28 cellular contexts compared by ENCODE assay signal in genomic region chr3:180457238-180457637, GRCh38.
A peak's percentile ranks its signal among the peaks of the same experiment; 100 is the strongest.
DNase-seq lines count a peak whose midpoint lies in the region; ATAC-seq, FAIRE-seq and TF ChIP-seq lines count a peak whose summit lies in the region.
"Had no signal": no experiment of that assay in that cellular context is flagged by ENCODE, and none has a peak within 500 bp of the region (broad histone marks: within the 10 kb centered on the region; RNA-seq: fewer than 3 reads in every experiment).

No MANE protein-coding gene starts in this region.

- H3K4me3 ChIP-seq in mammary epithelial cell (replicated peaks in 1 of 3; ENCODE audit: insufficient read depth in 1 of 3, low read depth in 2 of 3, low read length in 3 of 3) (no peak overlapping the region), bronchial epithelial cell (ENCODE audit: low read depth, low read length) (no peak overlapping the region)
- H3K4me3 ChIP-seq: prostate gland, thoracic aorta had no signal

- H3K9me3 ChIP-seq in mammary epithelial cell (replicated peaks; ENCODE audit: insufficient read depth, low read length) = no peaks in the 10 kb centered on the region
- H3K9me3 ChIP-seq: prostate gland, SK-N-SH, thoracic aorta had no signal

- CTCF ChIA-PET in mammary epithelial cell (lab: Charles Lee; ENCODE audit: low non-redundant PET) (no interaction called here), MCF 10A (lab: Yijun Ruan, JAX) (interaction anchor here (0.6 kb wide), 2 partner anchors 20 to 719 kb away, joined by 3 read pairs; no protein-coding TSS in a partner anchor)
- CTCF ChIA-PET in activated CD8-positive, alpha-beta T cell treated with anti-CD3 and anti-CD28 coated beads, Interleukin-2, amount 10 ng/mL, durations not matched to agents 7 days and 5 days (lab: Charles Lee) = no interaction called here

- H3K79me2 ChIP-seq in mammary epithelial cell (ENCODE audit: insufficient read depth, low read length) = peaks cover 50% of the 10 kb centered on the region

- H3K27ac Mint-ChIP-seq in MCF 10A (ENCODE audit: low read depth, unreplicated experiment) = no peak overlapping the region
- no peak overlapping the region for H3K27ac Mint-ChIP-seq in activated CD8-positive, alpha-beta T cell treated with anti-CD3 and anti-CD28 coated beads, Interleukin-2, amount 10 ng/mL, durations not matched to agents 7 days and 5 days
- H3K27ac Mint-ChIP-seq: activated naive CD8-positive, alpha-beta T cell treated with anti-CD3 and anti-CD28 coated beads, Interleukin-2, amount 10 ng/mL, durations not matched to agents 7 days and 5 days; naive B cell had no signal

- no peak overlapping the region for H3K9ac ChIP-seq in mammary epithelial cell (ENCODE audit: insufficient read depth, low read length)
- H3K9ac ChIP-seq: SK-N-SH had no signal

- no peak overlapping the region for H3K4me3 Mint-ChIP-seq in MCF 10A (ENCODE audit: unreplicated experiment)
- no peak overlapping the region for H3K4me3 Mint-ChIP-seq in activated CD8-positive, alpha-beta T cell treated with anti-CD3 and anti-CD28 coated beads, Interleukin-2, amount 10 ng/mL, durations not matched to agents 7 days and 5 days
- H3K4me3 Mint-ChIP-seq: activated naive CD8-positive, alpha-beta T cell treated with anti-CD3 and anti-CD28 coated beads, Interleukin-2, amount 10 ng/mL, durations not matched to agents 7 days and 5 days; central memory CD8-positive, alpha-beta T cell; naive B cell had no signal

- POLR2A ChIA-PET in MCF 10A (lab: Yijun Ruan, JAX) = no interaction called here
- POLR2A ChIA-PET in activated CD8-positive, alpha-beta T cell treated with anti-CD3 and anti-CD28 coated beads, Interleukin-2, amount 10 ng/mL, durations not matched to agents 7 days and 5 days (lab: Charles Lee) = no interaction called here

- dilution Hi-C loops in mammary epithelial cell (cut with HindIII; ENCODE audit: low sequenced_read_pairs) = no loop called here

- intact Hi-C loops in mammary epithelial cell (cut with micrococcal nuclease) = no loop called here
- intact Hi-C loops in MCF 10A (cut with micrococcal nuclease) = no loop called here
- intact Hi-C loops in cardiac septum (cut with DNase I) = no loop called here

- H3K4me2 ChIP-seq in mammary epithelial cell (ENCODE audit: insufficient read depth, low read depth, low read length) = peak overlapping the region; percentile 52
- H3K4me2 ChIP-seq: SK-N-SH had no signal

- DNase-seq in mammary epithelial cell = peak; percentile 83
- no peak for DNase-seq in MCF 10A (ENCODE audit: unreplicated experiment)
- peak; percentile 86 for DNase-seq in NOMO-1 treated with dmso at 0.1 percent for 144 hours (lab: John Stamatoyannopoulos, UW; ENCODE audit: unreplicated experiment)
- peak; percentile 72 for DNase-seq in bronchial epithelial cell (ENCODE audit: low read depth)
- no peak for DNase-seq in cardiac septum (ENCODE audit: low spot score)
- no peak for DNase-seq in activated naive CD4-positive, alpha-beta T cell treated with anti-CD3 and anti-CD28 coated beads, Interleukin-2, amount 50 U/mL, for 16 hours
- no peak for DNase-seq in activated CD8-positive, alpha-beta T cell treated with anti-CD3 and anti-CD28 coated beads, Interleukin-2, amount 10 ng/mL, durations not matched to agents 7 days and 5 days
- no peak for DNase-seq in D341Med (ENCODE audit: low spot score)
- DNase-seq: 8988T; activated CD8-positive, alpha-beta memory T cell treated with anti-CD3 and anti-CD28 coated beads for 24 hours; activated effector memory CD4-positive, alpha-beta T cell treated with anti-CD3 and anti-CD28 coated beads, Interleukin-2, amount 50 U/mL, for 16 hours; activated naive CD8-positive, alpha-beta T cell treated with anti-CD3 and anti-CD28 coated beads, Interleukin-2, amount 10 ng/mL, durations not matched to agents 7 days and 5 days; activated T-cell treated with anti-CD3 and anti-CD28 coated beads, Interleukin-2, amount 50 U/mL, for 1 hour; dermis blood vessel endothelial cell; H7; KBM-7; left ventricle myocardium superior; MM.1S; naive B cell; NCI-H526 treated with DMSO at 0.1 percent for 48 hours; nucleus accumbens; SK-N-SH; stimulated activated naive CD8-positive, alpha-beta T cell treated with anti-CD3 and anti-CD28 coated beads, Interleukin-15, Interleukin-2, amounts not matched to agents 100 U/mL and 50 U/mL, for 24 hours; T-helper 2 cell had no signal

- BruUV-seq in mammary epithelial cell (replicated peaks; lab: Mats Ljungman, UMichigan) (no TSS peak), MCF 10A (replicated peaks; lab: Mats Ljungman, UMichigan) (no TSS peak)

- in situ Hi-C loops in mammary epithelial cell (cut with MboI; ENCODE audit: low sequenced_read_pairs in 2 of 2) = no loop called here

- H3K36me3 ChIP-seq in mammary epithelial cell (ENCODE audit: insufficient read depth, low read length) (peaks cover 2% of the 10 kb centered on the region), bronchial epithelial cell (ENCODE audit: control insufficient read depth, insufficient read depth, low read length) (no peaks in the 10 kb centered on the region)
- H3K36me3 ChIP-seq: prostate gland, thoracic aorta had no signal

- no peak overlapping the region for H2AFZ ChIP-seq in mammary epithelial cell (ENCODE audit: low read depth, low read length)

- no peaks in the 10 kb centered on the region for H3K27me3 Mint-ChIP-seq in MCF 10A (ENCODE audit: insufficient read depth, unreplicated experiment)
- no peaks in the 10 kb centered on the region for H3K27me3 Mint-ChIP-seq in activated CD8-positive, alpha-beta T cell treated with anti-CD3 and anti-CD28 coated beads, Interleukin-2, amount 10 ng/mL, durations not matched to agents 7 days and 5 days (ENCODE audit: low read depth)
- H3K27me3 Mint-ChIP-seq: activated naive CD8-positive, alpha-beta T cell treated with anti-CD3 and anti-CD28 coated beads, Interleukin-2, amount 10 ng/mL, durations not matched to agents 7 days and 5 days; central memory CD8-positive, alpha-beta T cell; naive B cell had no signal

- no peaks in the 10 kb centered on the region for H3K9me3 Mint-ChIP-seq in MCF 10A (ENCODE audit: unreplicated experiment)
- peaks cover 5% of the 10 kb centered on the region for H3K9me3 Mint-ChIP-seq in activated CD8-positive, alpha-beta T cell treated with anti-CD3 and anti-CD28 coated beads, Interleukin-2, amount 10 ng/mL, durations not matched to agents 7 days and 5 days (ENCODE audit: insufficient read depth)

- TF ChIP-seq CTCF in mammary epithelial cell (conservative IDR thresholded peaks at IDR 0.05 in 1 of 2, IDR thresholded peaks at IDR 0.05 in 1 of 2; ENCODE audit: extremely low read depth in 1 of 2, insufficient read depth in 1 of 2, low read depth in 1 of 2, low read length in 2 of 2) (no peak), MCF 10A (IDR thresholded peaks at IDR 0.05; ENCODE audit: unreplicated experiment) (no peak), bronchial epithelial cell (IDR thresholded peaks at IDR 0.05; ENCODE audit: insufficient read depth, low read length, severe bottlenecking) (no peak)

- H3K27ac ChIP-seq in mammary epithelial cell (ENCODE audit: insufficient read depth, low read depth, low read length) = no peak overlapping the region
- H3K27ac ChIP-seq: prostate gland, thoracic aorta had no signal

- H3K4me1 ChIP-seq in mammary epithelial cell (ENCODE audit: insufficient read depth, low read length) = peaks cover 13% of the 10 kb centered on the region
- H3K4me1 ChIP-seq: prostate gland had no signal

- no peak for FAIRE-seq in bronchial epithelial cell (lab: Jason Lieb, UNC)
- FAIRE-seq: islet of Langerhans had no signal

- H3K4me1 Mint-ChIP-seq in MCF 10A (ENCODE audit: insufficient read depth, unreplicated experiment) = no peaks in the 10 kb centered on the region
- no peaks in the 10 kb centered on the region for H3K4me1 Mint-ChIP-seq in activated CD8-positive, alpha-beta T cell treated with anti-CD3 and anti-CD28 coated beads, Interleukin-2, amount 10 ng/mL, durations not matched to agents 7 days and 5 days (ENCODE audit: low read depth)
- H3K4me1 Mint-ChIP-seq: activated naive CD8-positive, alpha-beta T cell treated with anti-CD3 and anti-CD28 coated beads, Interleukin-2, amount 10 ng/mL, durations not matched to agents 7 days and 5 days; central memory CD8-positive, alpha-beta T cell; naive B cell had no signal

- ATAC-seq in activated CD8-positive, alpha-beta T cell treated with anti-CD3 and anti-CD28 coated beads, Interleukin-2, amount 10 ng/mL, durations not matched to agents 7 days and 5 days = no peak
- ATAC-seq: left ventricle myocardium superior; stimulated activated naive CD8-positive, alpha-beta T cell treated with anti-CD3 and anti-CD28 coated beads, Interleukin-15, Interleukin-2, amounts not matched to agents 100 U/mL and 50 U/mL, for 24 hours had no signal

- H3K27me3 ChIP-seq in mammary epithelial cell (ENCODE audit: insufficient read depth, low read length) (no peaks in the 10 kb centered on the region), bronchial epithelial cell (ENCODE audit: control insufficient read depth, insufficient read depth, low read length) (no peaks in the 10 kb centered on the region)

- H4K20me1 ChIP-seq in mammary epithelial cell (ENCODE audit: insufficient read depth, low read length) = no peaks in the 10 kb centered on the region

- H3K36me3 Mint-ChIP-seq in MCF 10A (ENCODE audit: insufficient read depth, unreplicated experiment) = no peaks in the 10 kb centered on the region
- H3K36me3 Mint-ChIP-seq in activated CD8-positive, alpha-beta T cell treated with anti-CD3 and anti-CD28 coated beads, Interleukin-2, amount 10 ng/mL, durations not matched to agents 7 days and 5 days (ENCODE audit: low read depth) = no peaks in the 10 kb centered on the region
- H3K36me3 Mint-ChIP-seq: activated naive CD8-positive, alpha-beta T cell treated with anti-CD3 and anti-CD28 coated beads, Interleukin-2, amount 10 ng/mL, durations not matched to agents 7 days and 5 days; naive B cell had no signal

Comparison
In these comparisons a context has a peak if more than half of its experiments do, and no peak if none do; other contexts are left out.
1. DNase-seq: peak in mammary epithelial cell (single experiment), NOMO-1 treated with dmso at 0.1 percent for 144 hours (single experiment) and bronchial epithelial cell (single experiment); none in MCF 10A (single experiment), cardiac septum (single experiment), activated naive CD4-positive, alpha-beta T cell treated with anti-CD3 and anti-CD28 coated beads, Interleukin-2, amount 50 U/mL, for 16 hours (single experiment), activated CD8-positive, alpha-beta T cell treated with anti-CD3 and anti-CD28 coated beads, Interleukin-2, amount 10 ng/mL, durations not matched to agents 7 days and 5 days (single experiment) and D341Med (single experiment).